In the genomic region with DNA sequence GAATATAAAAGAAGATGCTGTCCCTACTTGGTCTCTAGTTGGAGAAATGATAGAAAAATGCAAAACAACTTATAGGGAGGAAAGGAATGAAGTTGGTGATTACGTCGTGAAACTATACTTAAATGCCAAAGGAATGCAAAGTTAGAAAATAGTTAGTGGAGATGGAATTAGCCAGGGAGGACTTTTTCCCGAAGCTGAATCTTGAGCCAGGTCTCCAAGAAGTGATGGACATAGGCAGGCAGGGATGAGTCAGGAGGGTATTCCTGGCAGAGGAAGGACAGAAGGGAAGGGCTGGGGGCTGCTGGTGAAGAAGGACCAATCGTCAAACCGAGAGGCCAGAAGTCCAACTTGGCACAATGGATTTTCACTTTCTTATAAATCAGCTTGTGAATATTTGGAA, we compare ENCODE assay signal across 9 cellular contexts. TPM values are rescaled to one million over a fixed set of nuclear protein-coding genes. Genes with fewer than 3 reads are reported as not detected.
DNase-seq lines count a peak whose midpoint lies in the region; ATAC-seq and TF ChIP-seq lines count a peak whose summit lies in the region.
"Had no signal": no experiment of that assay in that cellular context is flagged by ENCODE, and none has a peak within 500 bp of the region (broad histone marks: within the 10 kb centered on the region; RNA-seq: fewer than 3 reads in every experiment).

No MANE protein-coding gene starts in this region.

- TF ChIP-seq CTCF in suprapubic skin (IDR thresholded peaks at IDR 0.05): no peak

- H3K4me1 ChIP-seq in suprapubic skin: peaks cover 49% of the 10 kb centered on the region

- peak overlapping the region; percentile 88 for H3K4me3 Mint-ChIP-seq in T-helper 2 cell treated with Interferon-gamma antibody and Interleukin-4, amounts not matched to agents 5 μg/mL and 100 μg/mL, for 36 hours
- H3K4me3 Mint-ChIP-seq in activated T-helper 2 cell treated with anti-CD3 and anti-CD28 coated beads, Interferon-gamma antibody, Interleukin-2, Interleukin-4, amounts not matched to agents 10 μg/mL and 5 μg/mL and 100 μg/mL, durations not matched to agents 14 hours and 24 hours and 36 hours (ENCODE audit: low read depth): peak overlapping the region; percentile 84

- peaks cover 34% of the 10 kb centered on the region for H3K4me1 Mint-ChIP-seq in T-helper 2 cell treated with Interferon-gamma antibody and Interleukin-4, amounts not matched to agents 5 μg/mL and 100 μg/mL, for 36 hours (ENCODE audit: low read depth)
- peaks cover 45% of the 10 kb centered on the region for H3K4me1 Mint-ChIP-seq in activated T-helper 2 cell treated with anti-CD3 and anti-CD28 coated beads, Interferon-gamma antibody, Interleukin-2, Interleukin-4, amounts not matched to agents 10 μg/mL and 5 μg/mL and 100 μg/mL, durations not matched to agents 14 hours and 24 hours and 36 hours (ENCODE audit: low read depth)

- WGBS in suprapubic skin: 10% methylated on average over 5 of the region's 5 CpGs

- no peak overlapping the region for H3K27ac ChIP-seq in suprapubic skin

- no peaks in the 10 kb centered on the region for H3K27me3 Mint-ChIP-seq in T-helper 2 cell treated with Interferon-gamma antibody and Interleukin-4, amounts not matched to agents 5 μg/mL and 100 μg/mL, for 36 hours (ENCODE audit: low read depth)
- H3K27me3 Mint-ChIP-seq in activated T-helper 2 cell treated with anti-CD3 and anti-CD28 coated beads, Interferon-gamma antibody, Interleukin-2, Interleukin-4, amounts not matched to agents 10 μg/mL and 5 μg/mL and 100 μg/mL, durations not matched to agents 14 hours and 24 hours and 36 hours (ENCODE audit: low read depth): no peaks in the 10 kb centered on the region

- no peak for DNase-seq in T-helper 2 cell treated with Interferon-gamma antibody and Interleukin-4, amounts not matched to agents 5 μg/mL and 100 μg/mL, for 36 hours (ENCODE audit: low spot score)
- DNase-seq in T-helper 2 cell (no peak), iris pigment epithelial cell (ENCODE audit: low read depth) (peak; percentile 57), suprapubic skin (ENCODE audit: low spot score in 2 of 2) (peak in 1 of 2 donors; percentile 20), cerebellar nuclear complex (lab: John Stamatoyannopoulos, UW) (no peak)
- DNase-seq in activated T-helper 2 cell treated with anti-CD3 and anti-CD28 coated beads, Interferon-gamma antibody, Interleukin-2, Interleukin-4, amounts not matched to agents 10 μg/mL and 5 μg/mL and 100 μg/mL, durations not matched to agents 14 hours and 24 hours and 36 hours (ENCODE audit: low spot score): no peak
- DNase-seq: islet precursor cell had no signal

- no peak for ATAC-seq in HG02610 (IDR thresholded peaks at IDR 0.05; ENCODE audit: unreplicated experiment)
- no peak for ATAC-seq in HG02623 (IDR thresholded peaks at IDR 0.05; ENCODE audit: unreplicated experiment)

- peak overlapping the region; percentile 87 for H3K4me3 ChIP-seq in suprapubic skin

- H3K9me3 Mint-ChIP-seq in T-helper 2 cell treated with Interferon-gamma antibody and Interleukin-4, amounts not matched to agents 5 μg/mL and 100 μg/mL, for 36 hours: no peaks in the 10 kb centered on the region
- no peaks in the 10 kb centered on the region for H3K9me3 Mint-ChIP-seq in activated T-helper 2 cell treated with anti-CD3 and anti-CD28 coated beads, Interferon-gamma antibody, Interleukin-2, Interleukin-4, amounts not matched to agents 10 μg/mL and 5 μg/mL and 100 μg/mL, durations not matched to agents 14 hours and 24 hours and 36 hours

- no peaks in the 10 kb centered on the region for H3K27me3 ChIP-seq in suprapubic skin

- H3K9me3 ChIP-seq in suprapubic skin: no peaks in the 10 kb centered on the region

- TF ChIP-seq POLR2A in suprapubic skin (IDR thresholded peaks at IDR 0.05): no peak

- no peaks in the 10 kb centered on the region for H3K36me3 ChIP-seq in suprapubic skin

- H3K27ac Mint-ChIP-seq in T-helper 2 cell treated with Interferon-gamma antibody and Interleukin-4, amounts not matched to agents 5 μg/mL and 100 μg/mL, for 36 hours: peak overlapping the region; percentile 44
- no peak overlapping the region for H3K27ac Mint-ChIP-seq in activated T-helper 2 cell treated with anti-CD3 and anti-CD28 coated beads, Interferon-gamma antibody, Interleukin-2, Interleukin-4, amounts not matched to agents 10 μg/mL and 5 μg/mL and 100 μg/mL, durations not matched to agents 14 hours and 24 hours and 36 hours

- intact Hi-C loops in activated T-helper 2 cell treated with anti-CD3 and anti-CD28 coated beads, Interferon-gamma antibody, Interleukin-2, Interleukin-4, amounts not matched to agents 10 μg/mL and 5 μg/mL and 100 μg/mL, durations not matched to agents 14 hours and 24 hours and 36 hours (cut with micrococcal nuclease): loop anchor here (1.0 to 5.0 kb wide), 2 partner anchors 16 to 56 kb away; partner anchors contain the start of genes CHTF8 and UTP4

- H3K36me3 Mint-ChIP-seq in T-helper 2 cell treated with Interferon-gamma antibody and Interleukin-4, amounts not matched to agents 5 μg/mL and 100 μg/mL, for 36 hours (ENCODE audit: low read depth): peaks cover 14% of the 10 kb centered on the region
- peaks cover 23% of the 10 kb centered on the region for H3K36me3 Mint-ChIP-seq in activated T-helper 2 cell treated with anti-CD3 and anti-CD28 coated beads, Interferon-gamma antibody, Interleukin-2, Interleukin-4, amounts not matched to agents 10 μg/mL and 5 μg/mL and 100 μg/mL, durations not matched to agents 14 hours and 24 hours and 36 hours (ENCODE audit: low read depth)

- TF ChIP-seq EP300 in suprapubic skin (IDR thresholded peaks at IDR 0.05): no peak

RNA-seq across cellular contexts. Expression of gene SNTB2, which starts 1.8 kb away (rescaled TPM):
- total RNA-seq in activated T-helper 2 cell treated with anti-CD3 and anti-CD28 coated beads, Interferon-gamma antibody, Interleukin-2, Interleukin-4, amounts not matched to agents 10 μg/mL and 5 μg/mL and 100 μg/mL, durations not matched to agents 14 hours and 24 hours and 36 hours: 29.8 and 30.4 TPM in 2 replicates
- 10 to 100 TPM; 35.8 to 81.6 (median 57.8) TPM for total RNA-seq in suprapubic skin

RNA-seq across cellular contexts. Expression of gene UTP4, which starts 56.3 kb away (rescaled TPM):
- total RNA-seq in activated T-helper 2 cell treated with anti-CD3 and anti-CD28 coated beads, Interferon-gamma antibody, Interleukin-2, Interleukin-4, amounts not matched to agents 10 μg/mL and 5 μg/mL and 100 μg/mL, durations not matched to agents 14 hours and 24 hours and 36 hours: 104 and 107 TPM in 2 replicates
- total RNA-seq in suprapubic skin: 10 to 100 TPM; 25.1 to 41.7 (median 34.8) TPM

RNA-seq across cellular contexts. Expression of gene CHTF8, which starts 56.3 kb away (rescaled TPM):
- 121 and 138 TPM in 2 replicates for total RNA-seq in activated T-helper 2 cell treated with anti-CD3 and anti-CD28 coated beads, Interferon-gamma antibody, Interleukin-2, Interleukin-4, amounts not matched to agents 10 μg/mL and 5 μg/mL and 100 μg/mL, durations not matched to agents 14 hours and 24 hours and 36 hours
- 100 to 1,000 TPM in 1 of 4 donors, 10 to 100 TPM in 3; 76.9 to 128 (median 90.0) TPM for total RNA-seq in suprapubic skin
